Comparison of ENCODE assay signal across 1 cellular context in genomic region chr4:170743633-170744032, GRCh38.
TF ChIP-seq lines count a peak whose summit lies in the region.

No MANE protein-coding gene starts in this region.

TF ChIP-seq in HepG2, 621 proteins besides CTCF, POLR2A, EP300 and RAD21 (continued from another document):
- TF ChIP-seq MNT (IDR thresholded peaks at IDR 0.05), result no peak
